Comparison of ENCODE assay signal across 10 cellular contexts in the genomic region with DNA sequence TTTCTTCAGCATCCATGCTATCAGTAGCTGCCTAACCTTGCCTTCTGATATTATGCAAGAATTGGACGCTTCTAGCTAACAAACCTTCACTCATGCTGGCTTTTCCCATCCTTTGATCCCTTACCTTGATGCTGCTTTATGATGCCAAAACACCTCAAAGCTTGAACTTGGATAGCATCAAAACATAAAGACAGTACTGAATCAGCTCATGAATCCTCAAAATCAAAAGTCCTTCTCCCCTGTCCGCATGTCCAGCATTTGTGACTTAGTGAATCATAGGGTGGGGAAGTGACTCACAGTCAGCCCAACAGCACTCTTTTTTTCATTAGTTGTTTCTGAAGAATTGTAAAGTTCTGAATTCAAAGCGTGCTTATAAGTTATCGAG.
A peak's percentile ranks its signal among the peaks of the same experiment; 100 is the strongest.
DNase-seq lines count a peak whose midpoint lies in the region; ATAC-seq and TF ChIP-seq lines count a peak whose summit lies in the region.
"Had no signal": no experiment of that assay in that cellular context is flagged by ENCODE, and none has a peak within 500 bp of the region (broad histone marks: within the 10 kb centered on the region; RNA-seq: fewer than 3 reads in every experiment).

No MANE protein-coding gene starts in this region.

- H3K27me3 ChIP-seq in AG04450 (ENCODE audit: control insufficient read depth, insufficient read depth, low read length) (no peaks in the 10 kb centered on the region), adrenal gland (no peaks in the 10 kb centered on the region)

- no peak for TF ChIP-seq CTCF in AG04450 (IDR thresholded peaks at IDR 0.05; ENCODE audit: low read depth, low read length)
- no peak for TF ChIP-seq CTCF in adrenal gland (IDR thresholded peaks at IDR 0.05)

- 36 to 54% (median 43%) methylated on average over 4 of the region's 4 CpGs for WGBS in adrenal gland, 4 donors

- no peaks in the 10 kb centered on the region for H3K36me3 ChIP-seq in adrenal gland (replicated peaks in 1 of 2)

- peak in 1 of 2 donors; percentile 24 for TF ChIP-seq POLR2A in adrenal gland (IDR thresholded peaks at IDR 0.05)

- ATAC-seq in GM18511 (IDR thresholded peaks at IDR 0.05; ENCODE audit: unreplicated experiment) (no peak), GM19023 (IDR thresholded peaks at IDR 0.05; ENCODE audit: unreplicated experiment) (no peak), HG02973 (IDR thresholded peaks at IDR 0.05; ENCODE audit: unreplicated experiment) (no peak)

- intact Hi-C loops in adrenal gland (cut with DNase I) = no loop called here

- CTCF ChIA-PET in AG04450 (lab: Charles Lee) = interaction anchor here (0.6 to 1.1 kb wide), 4 partner anchors 16 to 598 kb away, joined by 3 to 7 read pairs (median 3); no protein-coding TSS in a partner anchor

- H3K4me3 ChIP-seq in AG04450 (ENCODE audit: low read depth, low read length) = peak overlapping the region; percentile 17
- peak overlapping the region in 2 of 4 donors; percentile 8 to 22 for H3K4me3 ChIP-seq in adrenal gland

- DNase-seq in AG04450 (ENCODE audit: low read depth, low spot score) (no peak), HT-29 (ENCODE audit: low spot score) (peak; percentile 90), adrenal gland (peak in 3 of 7 donors; percentile 25 to 33 (median 30)), islet precursor cell (peak; percentile 64)
- no peak for DNase-seq in stimulated activated CD4-positive, alpha-beta T cell treated with anti-CD3 and anti-CD28 coated beads, Interleukin-1b, Interleukin-23, amount 100 ng/mL, for 48 hours
- DNase-seq: Karpas-422, Right ventricle myocardium superior had no signal

- POLR2A ChIA-PET in AG04450 (lab: Yijun Ruan, JAX) = no interaction called here

- H3K9me3 ChIP-seq in AG04450 (ENCODE audit: control insufficient read depth, insufficient read depth, low read length) (no peaks in the 10 kb centered on the region), adrenal gland (replicated peaks in 1 of 3) (no peaks in the 10 kb centered on the region)

- peaks cover 0 to 8% of the 10 kb centered on the region in 2 donors for H3K4me1 ChIP-seq in adrenal gland (replicated peaks in 1 of 2)

- peak overlapping the region; percentile 87 for H3K27ac ChIP-seq in AG04450 (ENCODE audit: low read depth, low read length)
- H3K27ac ChIP-seq in adrenal gland = peak overlapping the region in 3 of 5 donors; percentile 35 to 75 (median 58)

Comparison
In these comparisons a context has a peak if more than half of its experiments do, and no peak if none do; other contexts are left out.
1. DNase-seq: peak in HT-29 (single experiment) and islet precursor cell (single experiment); none in AG04450 (single experiment) and stimulated activated CD4-positive, alpha-beta T cell treated with anti-CD3 and anti-CD28 coated beads, Interleukin-1b, Interleukin-23, amount 100 ng/mL, for 48 hours (single experiment).